17 cellular contexts compared by ENCODE assay signal in the genomic region with DNA sequence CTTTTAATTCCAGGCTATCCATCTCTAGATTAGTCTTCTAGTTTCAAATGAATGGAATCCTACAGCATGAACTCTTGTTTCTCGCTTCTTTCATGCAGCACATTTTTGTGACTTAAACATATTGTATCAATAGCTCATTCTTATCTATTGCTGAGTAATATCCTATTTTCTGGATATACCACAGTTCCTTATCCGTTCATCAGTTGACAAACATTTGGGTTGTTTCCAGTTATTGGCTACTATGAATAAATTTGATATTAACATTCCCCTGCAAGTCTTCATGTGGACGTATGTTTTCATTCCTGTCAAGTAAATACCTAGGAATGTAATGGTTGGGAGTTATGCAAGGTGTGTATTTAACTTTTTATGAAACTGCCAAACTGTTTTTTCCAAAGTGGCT.
DNase-seq lines count a peak whose midpoint lies in the region; ATAC-seq, FAIRE-seq and TF ChIP-seq lines count a peak whose summit lies in the region.
"Had no signal": no experiment of that assay in that cellular context is flagged by ENCODE, and none has a peak within 500 bp of the region (broad histone marks: within the 10 kb centered on the region; RNA-seq: fewer than 3 reads in every experiment).

No MANE protein-coding gene starts in this region.

- peaks cover 4% of the 10 kb centered on the region; the same call in 1 of the 2 replicates for H3K27me3 Mint-ChIP-seq in HFFc6 (ENCODE audit: insufficient read depth)
- no peaks in the 10 kb centered on the region for H3K27me3 Mint-ChIP-seq in astrocyte (ENCODE audit: low read depth, unreplicated experiment)
- H3K27me3 Mint-ChIP-seq in activated CD4-positive, alpha-beta T cell treated with anti-CD3 and anti-CD28 coated beads for 36 hours, result no peaks in the 10 kb centered on the region
- H3K27me3 Mint-ChIP-seq: B cell had no signal

- H3K36me3 Mint-ChIP-seq in HFFc6 (ENCODE audit: low read depth) (peaks cover 23% of the 10 kb centered on the region), astrocyte (ENCODE audit: low read depth, unreplicated experiment) (peaks cover 2% of the 10 kb centered on the region)
- no peaks in the 10 kb centered on the region for H3K36me3 Mint-ChIP-seq in activated CD4-positive, alpha-beta T cell treated with anti-CD3 and anti-CD28 coated beads for 36 hours (ENCODE audit: low read depth)
- H3K36me3 Mint-ChIP-seq: CD8-positive, alpha-beta T cell had no signal

- FAIRE-seq in astrocyte (lab: Jason Lieb, UNC) (no peak), RCC 7860 (lab: Jason Lieb, UNC) (no peak)
- FAIRE-seq: GM12878, GM19239 had no signal

- no peak overlapping the region for H3K9ac ChIP-seq in astrocyte (ENCODE audit: low read length)
- H3K9ac ChIP-seq: BLaER1 treated with 17β-estradiol and CSF1 and Interleukin-3, amounts not matched to agents 10 nM and 100 nM had no signal

- H3K27ac Mint-ChIP-seq in HFFc6 (peak overlapping the region; percentile 42), astrocyte (ENCODE audit: unreplicated experiment) (no peak overlapping the region)
- no peak overlapping the region for H3K27ac Mint-ChIP-seq in activated CD4-positive, alpha-beta T cell treated with anti-CD3 and anti-CD28 coated beads for 36 hours
- H3K27ac Mint-ChIP-seq: B cell; CD8-positive, alpha-beta T cell had no signal

- no peak for ATAC-seq in activated CD4-positive, alpha-beta T cell treated with anti-CD3 and anti-CD28 coated beads for 36 hours
- ATAC-seq: CD8-positive, alpha-beta T cell; GM12878 had no signal

- H3K4me1 Mint-ChIP-seq in HFFc6 (ENCODE audit: low read depth), result peaks cover 28% of the 10 kb centered on the region
- peaks cover 4% of the 10 kb centered on the region for H3K4me1 Mint-ChIP-seq in astrocyte (ENCODE audit: low read depth, unreplicated experiment)
- H3K4me1 Mint-ChIP-seq in activated CD4-positive, alpha-beta T cell treated with anti-CD3 and anti-CD28 coated beads for 36 hours, result no peaks in the 10 kb centered on the region

- H3K79me2 ChIP-seq in ACC112 (ENCODE audit: control insufficient read depth, insufficient read depth, low read length, unreplicated experiment) (no peaks in the 10 kb centered on the region), astrocyte (ENCODE audit: insufficient read depth, low read length) (no peaks in the 10 kb centered on the region)

- H3K9me3 ChIP-seq in astrocyte (ENCODE audit: insufficient read depth, low read depth, low read length) (no peaks in the 10 kb centered on the region), tibial artery (peaks cover 0 to 16% (median 0%) of the 10 kb centered on the region in 3 donors)
- H3K9me3 ChIP-seq: HAP-1 had no signal

- H4K20me1 ChIP-seq in astrocyte (ENCODE audit: insufficient read depth, low read length), result no peaks in the 10 kb centered on the region
- H4K20me1 ChIP-seq: BLaER1 treated with 17β-estradiol and CSF1 and Interleukin-3, amounts not matched to agents 10 nM and 100 nM had no signal

- H2AFZ ChIP-seq in ACC112 (ENCODE audit: low read length, unreplicated experiment) (no peak overlapping the region), astrocyte (ENCODE audit: low read depth, low read length) (no peak overlapping the region)

- H3K4me1 ChIP-seq in ACC112 (ENCODE audit: control insufficient read depth, insufficient read depth, low read length, unreplicated experiment), result peaks cover 28% of the 10 kb centered on the region
- H3K4me1 ChIP-seq in astrocyte (ENCODE audit: insufficient read depth, low read length), result peaks cover 6% of the 10 kb centered on the region
- H3K4me1 ChIP-seq in tibial artery, result no peaks in the 10 kb centered on the region
- H3K4me1 ChIP-seq: BLaER1 treated with 17β-estradiol and CSF1 and Interleukin-3, amounts not matched to agents 10 nM and 100 nM; HAP-1 had no signal

- no peak overlapping the region for H3K4me2 ChIP-seq in astrocyte (ENCODE audit: low read length)
- H3K4me2 ChIP-seq: BLaER1 treated with 17β-estradiol and CSF1 and Interleukin-3, amounts not matched to agents 10 nM and 100 nM had no signal

- H3K27ac ChIP-seq in ACC112 (ENCODE audit: low read depth, low read length) (peak overlapping the region; percentile 95), astrocyte (ENCODE audit: low read depth, low read length) (no peak overlapping the region), tibial artery (no peak overlapping the region)
- H3K27ac ChIP-seq: BLaER1 treated with 17β-estradiol and CSF1 and Interleukin-3, amounts not matched to agents 10 nM and 100 nM had no signal

- H3K4me3 Mint-ChIP-seq in HFFc6 (no peak overlapping the region; the same call in 1 of the 2 replicates), astrocyte (ENCODE audit: unreplicated experiment) (no peak overlapping the region)
- no peak overlapping the region for H3K4me3 Mint-ChIP-seq in activated CD4-positive, alpha-beta T cell treated with anti-CD3 and anti-CD28 coated beads for 36 hours
- H3K4me3 Mint-ChIP-seq: B cell; CD8-positive, alpha-beta T cell had no signal

- peaks cover 23% of the 10 kb centered on the region for H3K9me3 Mint-ChIP-seq in HFFc6
- peaks cover 16% of the 10 kb centered on the region for H3K9me3 Mint-ChIP-seq in astrocyte (ENCODE audit: unreplicated experiment)
- H3K9me3 Mint-ChIP-seq in activated CD4-positive, alpha-beta T cell treated with anti-CD3 and anti-CD28 coated beads for 36 hours (ENCODE audit: low read depth), result peaks cover 6% of the 10 kb centered on the region

- TF ChIP-seq CTCF in HFFc6 (IDR thresholded peaks at IDR 0.05) (no peak), astrocyte (IDR thresholded peaks at IDR 0.05; ENCODE audit: insufficient read depth, low read depth, low read length) (no peak), tibial artery (IDR thresholded peaks at IDR 0.05) (no peak)

- CTCF ChIA-PET in activated CD4-positive, alpha-beta T cell treated with anti-CD3 and anti-CD28 coated beads for 36 hours (lab: Charles Lee), result no interaction called here

- POLR2A ChIA-PET in activated CD4-positive, alpha-beta T cell treated with anti-CD3 and anti-CD28 coated beads for 36 hours (lab: Charles Lee), result no interaction called here

- no peak overlapping the region for H3K4me3 ChIP-seq in ACC112 (ENCODE audit: low read depth, low read length)
- no peak overlapping the region for H3K4me3 ChIP-seq in astrocyte (ENCODE audit: insufficient read depth, low read depth, low read length)
- no peak overlapping the region for H3K4me3 ChIP-seq in tibial artery
- H3K4me3 ChIP-seq: BLaER1 treated with 17β-estradiol and CSF1 and Interleukin-3, amounts not matched to agents 10 nM and 100 nM; GM12878; HAP-1 had no signal

- H3K27me3 ChIP-seq in ACC112 (ENCODE audit: insufficient read depth, low read length), result no peaks in the 10 kb centered on the region
- H3K27me3 ChIP-seq in astrocyte (ENCODE audit: insufficient read depth, low read length), result no peaks in the 10 kb centered on the region
- no peaks in the 10 kb centered on the region for H3K27me3 ChIP-seq in tibial artery
- H3K27me3 ChIP-seq: BLaER1 treated with 17β-estradiol and CSF1 and Interleukin-3, amounts not matched to agents 10 nM and 100 nM had no signal

- H3K36me3 ChIP-seq in ACC112 (ENCODE audit: insufficient read depth, low read length), result no peaks in the 10 kb centered on the region
- H3K36me3 ChIP-seq in astrocyte (ENCODE audit: insufficient read depth, low read length), result no peaks in the 10 kb centered on the region
- H3K36me3 ChIP-seq in tibial artery, result no peaks in the 10 kb centered on the region
- H3K36me3 ChIP-seq: BLaER1 treated with 17β-estradiol and CSF1 and Interleukin-3, amounts not matched to agents 10 nM and 100 nM; HAP-1 had no signal

- intact Hi-C loops in tibial artery (cut with DNase I; ENCODE audit: low total_unique reads), result no loop called here
- intact Hi-C loops in activated CD4-positive, alpha-beta T cell treated with anti-CD3 and anti-CD28 coated beads for 36 hours (cut with DNase I, micrococcal nuclease), result no loop called here

- DNase-seq in HFFc6, result no peak
- peak; percentile 32 for DNase-seq in astrocyte (ENCODE audit: low read depth)
- DNase-seq in fibroblast of peridontal ligament (ENCODE audit: extremely low read depth), result peak; percentile 8
- no peak for DNase-seq in RCC 7860 (ENCODE audit: low spot score)
- no peak for DNase-seq in NCI-H510A treated with DMSO at 0.1 percent for 48 hours (lab: John Stamatoyannopoulos, UW)
- no peak for DNase-seq in tibial artery
- no peak for DNase-seq in activated CD4-positive, alpha-beta T cell treated with anti-CD3 and anti-CD28 coated beads for 36 hours
- DNase-seq: 8988T; Calu3; CD8-positive, alpha-beta T cell; DMS79 treated with DMSO at 0.1 percent for 48 hours had no signal

Comparison
In these comparisons a context has a peak if more than half of its experiments do, and no peak if none do; other contexts are left out.
1. DNase-seq: peak in astrocyte (single experiment) and fibroblast of peridontal ligament (single experiment); none in HFFc6 (single experiment), RCC 7860 (single experiment), NCI-H510A treated with DMSO at 0.1 percent for 48 hours (single experiment), tibial artery (0 of 2) and activated CD4-positive, alpha-beta T cell treated with anti-CD3 and anti-CD28 coated beads for 36 hours (single experiment).